8 cellular contexts compared by ENCODE assay signal in the genomic region with DNA sequence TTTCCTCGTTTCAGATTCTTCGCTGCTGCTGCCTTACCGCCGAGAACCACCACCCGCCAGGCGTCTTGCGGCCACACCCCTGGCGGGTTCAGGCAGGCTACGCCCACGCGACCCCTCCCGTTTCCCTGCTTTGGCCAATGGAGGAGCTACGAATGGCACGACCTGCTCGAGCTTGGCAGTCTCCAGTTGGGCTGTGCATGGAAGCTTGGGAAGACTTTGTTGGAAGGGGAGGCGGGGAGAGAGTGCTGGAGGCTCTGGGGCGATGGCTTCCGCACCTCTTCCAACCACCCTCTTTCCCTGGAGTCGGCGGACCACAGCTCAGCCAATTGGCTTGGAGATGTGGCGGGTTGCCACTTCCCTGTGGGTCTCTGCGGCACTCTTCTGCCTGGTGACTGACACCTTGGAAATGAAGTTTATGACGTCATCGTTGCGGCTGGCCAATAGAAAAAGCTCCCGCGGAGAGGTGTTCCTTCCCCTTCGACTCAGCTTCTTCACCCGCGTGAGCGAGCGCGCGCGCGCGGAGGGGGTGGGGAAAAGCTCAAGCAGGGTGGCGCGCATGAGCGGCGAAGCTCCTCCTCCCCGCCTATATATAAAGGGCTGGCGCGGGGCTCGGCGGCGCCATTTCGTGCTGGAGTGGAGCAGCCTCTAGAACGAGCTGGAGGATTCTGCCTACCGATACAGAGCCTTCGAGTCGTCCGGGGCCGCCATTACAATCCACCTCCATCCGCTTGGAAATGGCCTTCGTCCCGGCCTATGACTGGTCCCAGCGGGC. TPM values are rescaled to one million over a fixed set of nuclear protein-coding genes. Genes with fewer than 3 reads are reported as not detected.
DNase-seq lines count a peak whose midpoint lies in the region; ATAC-seq lines count a peak whose summit lies in the region.

No MANE protein-coding gene starts in this region.

- H2BK15ac ChIP-seq in mesendoderm (replicated peaks; ENCODE audit: low read depth), result no peak overlapping the region

- H3K27me3 ChIP-seq in HUES48 (ENCODE audit: control insufficient read depth, insufficient read depth, low read length) (no peaks in the 10 kb centered on the region), NT2/D1 (ENCODE audit: insufficient read depth, insufficient read length) (no peaks in the 10 kb centered on the region), endocrine pancreas (ENCODE audit: control insufficient read depth, insufficient read depth, low read length) (no peaks in the 10 kb centered on the region), mesendoderm (ENCODE audit: insufficient read depth, low read length, poor library complexity) (no peaks in the 10 kb centered on the region)

- no peak overlapping the region for H3K23ac ChIP-seq in mesendoderm (ENCODE audit: low read length)

- H2AK5ac ChIP-seq in mesendoderm (ENCODE audit: low read length), result no peak overlapping the region

- peak overlapping the region; percentile 100 for H3K27ac ChIP-seq in HUES48 (ENCODE audit: low read depth, low read length)
- H3K27ac ChIP-seq in mesendoderm (ENCODE audit: low read depth, low read length), result peak overlapping the region; percentile 99

- ATAC-seq in GM21423 (IDR thresholded peaks at IDR 0.05; ENCODE audit: unreplicated experiment), result peak; percentile 43

- peak overlapping the region; percentile 3 for H2BK5ac ChIP-seq in mesendoderm (ENCODE audit: low read length)

- H3K4me1 ChIP-seq in HUES48 (ENCODE audit: control insufficient read depth, insufficient read depth, low read length) (peaks cover 9% of the 10 kb centered on the region; the same call in 1 of the 2 replicates), NT2/D1 (ENCODE audit: insufficient read depth, insufficient read length) (peaks cover 2% of the 10 kb centered on the region), endocrine pancreas (ENCODE audit: control insufficient read depth, insufficient read depth, low read length) (peaks cover 11% of the 10 kb centered on the region), mesendoderm (ENCODE audit: control insufficient read depth, low read depth, low read length) (peaks cover 6% of the 10 kb centered on the region)

- DNase-seq in D341Med (ENCODE audit: low spot score) (peak; percentile 93), NT2/D1 (ENCODE audit: low read depth, low spot score) (peak; percentile 95), mesendoderm (peak; percentile 100)
- peak; percentile 99 for DNase-seq in activated CD8-positive, alpha-beta memory T cell treated with anti-CD3 and anti-CD28 coated beads, Interleukin-2, amount 50 U/mL, for 24 hours (ENCODE audit: extremely low read depth)
- peak; percentile 99 for DNase-seq in stimulated activated CD8-positive, alpha-beta memory T cell treated with anti-CD3 and anti-CD28 coated beads, Interleukin-12 subunit alpha, Interleukin-12 subunit beta, amount 100 ng/mL, for 4 hours (ENCODE audit: low read depth)

- peaks cover 9% of the 10 kb centered on the region for H3K79me1 ChIP-seq in mesendoderm (ENCODE audit: low read length)

- peaks cover 66% of the 10 kb centered on the region for H3K79me2 ChIP-seq in mesendoderm (ENCODE audit: control insufficient read depth, insufficient read depth, low read length)

- peak overlapping the region; percentile 97 for H3K56ac ChIP-seq in mesendoderm (ENCODE audit: low read length)

- H3K9ac ChIP-seq in HUES48 (ENCODE audit: low read depth, low read length), result peak overlapping the region; percentile 100
- H3K9ac ChIP-seq in NT2/D1 (ENCODE audit: insufficient read length, low read depth), result peak overlapping the region; percentile 96
- peak overlapping the region; percentile 99 for H3K9ac ChIP-seq in endocrine pancreas (ENCODE audit: control insufficient read depth, insufficient read depth, low read length)
- H3K9ac ChIP-seq in mesendoderm (ENCODE audit: low read length), result peak overlapping the region; percentile 100

- H3K36me3 ChIP-seq in HUES48 (ENCODE audit: control insufficient read depth, insufficient read depth, low read length) (peaks cover 50% of the 10 kb centered on the region), NT2/D1 (ENCODE audit: insufficient read depth, insufficient read length, low read length) (peaks cover 58% of the 10 kb centered on the region), endocrine pancreas (ENCODE audit: control insufficient read depth, insufficient read depth, low read length) (peaks cover 28% of the 10 kb centered on the region), mesendoderm (ENCODE audit: control insufficient read depth, insufficient read depth, low read length) (peaks cover 31% of the 10 kb centered on the region)

- H3K18ac ChIP-seq in mesendoderm (ENCODE audit: low read length), result peak overlapping the region; percentile 1

- no peak overlapping the region for H2BK120ac ChIP-seq in mesendoderm (ENCODE audit: low read depth, low read length)

- no peak overlapping the region for H4K8ac ChIP-seq in mesendoderm (ENCODE audit: low read depth, low read length)

- H3K4me3 ChIP-seq in HUES48 (ENCODE audit: low read depth, low read length), result peak overlapping the region; percentile 89
- peak overlapping the region; percentile 90 for H3K4me3 ChIP-seq in NT2/D1 (ENCODE audit: insufficient read length, low read depth)
- peak overlapping the region; percentile 92 for H3K4me3 ChIP-seq in endocrine pancreas (ENCODE audit: control insufficient read depth, insufficient read depth, low read length)
- H3K4me3 ChIP-seq in mesendoderm (ENCODE audit: low read length), result peak overlapping the region; percentile 99

- H3K4me2 ChIP-seq in mesendoderm (ENCODE audit: low read length), result peak overlapping the region; percentile 89

- no peak overlapping the region for H3K4ac ChIP-seq in mesendoderm (ENCODE audit: low read depth, low read length)

- no CpG with 5 or more reads among the region's 58 CpGs for WGBS in mesendoderm (ENCODE audit: extremely low coverage, insufficient coverage, low lambda C conversion rate)

- H3K9me3 ChIP-seq in HUES48 (ENCODE audit: control insufficient read depth, insufficient read depth, low read length) (no peaks in the 10 kb centered on the region), NT2/D1 (ENCODE audit: insufficient read depth, low read length) (no peaks in the 10 kb centered on the region), endocrine pancreas (ENCODE audit: control insufficient read depth, low read length) (no peaks in the 10 kb centered on the region)

- H4K5ac ChIP-seq in mesendoderm (ENCODE audit: low read length), result no peak overlapping the region

RNA-seq across cellular contexts. Expression of a gene that starts 3.4 kb away (rescaled TPM):
- 162 TPM for polyA plus RNA-seq in mesendoderm (2013, experiment 1 of 2)
- polyA plus RNA-seq in mesendoderm (2013, experiment 2 of 2), result 162 TPM

RNA-seq across cellular contexts. Expression of a gene that starts 18.9 kb away (rescaled TPM):
- 10.8 TPM for polyA plus RNA-seq in mesendoderm (2013, experiment 1 of 2)
- polyA plus RNA-seq in mesendoderm (2013, experiment 2 of 2), result 9.8 TPM

RNA-seq across cellular contexts. Expression of a gene that starts 30.9 kb away (rescaled TPM):
- 1.4 TPM for polyA plus RNA-seq in mesendoderm (2013, experiment 1 of 2)
- 1.1 TPM for polyA plus RNA-seq in mesendoderm (2013, experiment 2 of 2)

RNA-seq across cellular contexts. Expression of a gene that starts 37.6 kb away (rescaled TPM):
- 10.2 TPM for polyA plus RNA-seq in mesendoderm (2013, experiment 1 of 2)
- polyA plus RNA-seq in mesendoderm (2013, experiment 2 of 2), result 9.5 TPM

Comparison
In these comparisons a context has a peak if more than half of its experiments do, and no peak if none do; other contexts are left out.
1. Peak in every context shown above with its lines: DNase-seq, ATAC-seq, H3K4me3 ChIP-seq and H3K27ac ChIP-seq.